ENCODE assay signal across 16 cellular contexts in the genomic region with DNA sequence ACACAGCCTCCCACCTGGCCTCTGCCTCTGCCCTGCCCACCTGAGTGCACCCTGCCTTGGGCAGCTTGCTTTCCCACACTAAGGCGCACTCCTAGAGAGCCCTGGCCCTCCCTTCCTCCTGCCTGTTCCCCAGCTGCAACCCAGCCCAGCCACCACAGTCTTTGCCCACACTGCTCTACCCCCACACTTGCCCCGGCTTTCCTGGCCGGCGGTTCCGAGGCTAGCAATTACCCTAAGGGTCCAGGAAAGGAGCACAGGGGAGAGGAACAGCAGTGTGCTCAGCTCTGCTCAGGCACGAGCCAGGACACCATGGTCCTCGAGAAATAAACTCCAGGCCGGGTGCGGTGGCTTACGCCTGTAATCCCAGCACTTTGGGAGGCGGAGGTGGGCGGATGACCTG.
A peak's percentile ranks its signal among the peaks of the same experiment; 100 is the strongest.
DNase-seq lines count a peak whose midpoint lies in the region; ATAC-seq and TF ChIP-seq lines count a peak whose summit lies in the region.
"Had no signal": no experiment of that assay in that cellular context is flagged by ENCODE, and none has a peak within 500 bp of the region (broad histone marks: within the 10 kb centered on the region; RNA-seq: fewer than 3 reads in every experiment).

No MANE protein-coding gene starts in this region.

- H3K4me1 ChIP-seq in neural progenitor cell = no peaks in the 10 kb centered on the region
- H3K4me1 ChIP-seq: BE2C had no signal

- H3K36me3 Mint-ChIP-seq in chondrocyte (ENCODE audit: low read depth) (no peaks in the 10 kb centered on the region), neural progenitor cell (no peaks in the 10 kb centered on the region)
- no peaks in the 10 kb centered on the region for H3K36me3 Mint-ChIP-seq in stimulated activated effector memory CD8-positive, alpha-beta T cell treated with anti-CD3 and anti-CD28 coated beads, Interleukin-12 subunit alpha, Interleukin-12 subunit beta, amount 100 ng/mL, for 72 hours
- no peaks in the 10 kb centered on the region for H3K36me3 Mint-ChIP-seq in activated naive CD4-positive, alpha-beta T cell treated with anti-CD3 and anti-CD28 coated beads, Interleukin-2, amount 50 U/mL, for 72 hours
- H3K36me3 Mint-ChIP-seq: CD8-positive, alpha-beta T cell had no signal

- H3K79me2 ChIP-seq in neural progenitor cell (ENCODE audit: low read depth) = no peaks in the 10 kb centered on the region

- no peak overlapping the region for H3K9ac ChIP-seq in neural progenitor cell

- H3K4me3 Mint-ChIP-seq in chondrocyte (ENCODE audit: unreplicated experiment) (no peak overlapping the region), neural progenitor cell (no peak overlapping the region)
- H3K4me3 Mint-ChIP-seq in stimulated activated effector memory CD8-positive, alpha-beta T cell treated with anti-CD3 and anti-CD28 coated beads, Interleukin-12 subunit alpha, Interleukin-12 subunit beta, amount 100 ng/mL, for 72 hours = no peak overlapping the region
- H3K4me3 Mint-ChIP-seq: CD8-positive, alpha-beta T cell; HFFc6 had no signal

- no peak overlapping the region for H3K27ac ChIP-seq in neural progenitor cell
- H3K27ac ChIP-seq: C4-2B had no signal

- no peak for TF ChIP-seq CTCF in chondrocyte (IDR thresholded peaks at IDR 0.05)
- TF ChIP-seq CTCF in neural progenitor cell (IDR thresholded peaks at IDR 0.05) = no peak

- H3F3A ChIP-seq in neural progenitor cell (ENCODE audit: low read depth) = no peaks in the 10 kb centered on the region

- peak; percentile 25 for ATAC-seq in stimulated activated effector memory CD8-positive, alpha-beta T cell treated with anti-CD3 and anti-CD28 coated beads, Interleukin-12 subunit alpha, Interleukin-12 subunit beta, amount 100 ng/mL, for 72 hours
- ATAC-seq in activated naive CD4-positive, alpha-beta T cell treated with anti-CD3 and anti-CD28 coated beads, Interleukin-2, amount 50 U/mL, for 72 hours = no peak
- ATAC-seq in GM19397 (IDR thresholded peaks at IDR 0.05; ENCODE audit: unreplicated experiment) = no peak
- ATAC-seq: CD8-positive, alpha-beta T cell had no signal

- H3K27me3 Mint-ChIP-seq in chondrocyte (ENCODE audit: low read depth) = peaks cover 2% of the 10 kb centered on the region
- no peaks in the 10 kb centered on the region for H3K27me3 Mint-ChIP-seq in neural progenitor cell (ENCODE audit: insufficient read depth, low read depth)

- no peak overlapping the region for H2AFZ ChIP-seq in neural progenitor cell (replicated peaks)

- no peak overlapping the region for H3K27ac Mint-ChIP-seq in chondrocyte (ENCODE audit: unreplicated experiment)
- H3K27ac Mint-ChIP-seq in neural progenitor cell = peak overlapping the region; percentile 89
- no peak overlapping the region for H3K27ac Mint-ChIP-seq in stimulated activated effector memory CD8-positive, alpha-beta T cell treated with anti-CD3 and anti-CD28 coated beads, Interleukin-12 subunit alpha, Interleukin-12 subunit beta, amount 100 ng/mL, for 72 hours
- no peak overlapping the region for H3K27ac Mint-ChIP-seq in activated naive CD4-positive, alpha-beta T cell treated with anti-CD3 and anti-CD28 coated beads, Interleukin-2, amount 50 U/mL, for 72 hours
- H3K27ac Mint-ChIP-seq: CD8-positive, alpha-beta T cell; HFFc6 had no signal

- no peaks in the 10 kb centered on the region for H3K9me3 ChIP-seq in neural progenitor cell (ENCODE audit: low read depth)
- H3K9me3 ChIP-seq: BE2C had no signal

- no peaks in the 10 kb centered on the region for H3K27me3 ChIP-seq in neural progenitor cell
- H3K27me3 ChIP-seq: BE2C had no signal

- H3K9me3 Mint-ChIP-seq in chondrocyte (ENCODE audit: low read depth) = peaks cover 3% of the 10 kb centered on the region
- H3K9me3 Mint-ChIP-seq in neural progenitor cell = peaks cover 2% of the 10 kb centered on the region
- H3K9me3 Mint-ChIP-seq in stimulated activated effector memory CD8-positive, alpha-beta T cell treated with anti-CD3 and anti-CD28 coated beads, Interleukin-12 subunit alpha, Interleukin-12 subunit beta, amount 100 ng/mL, for 72 hours = peaks cover 3% of the 10 kb centered on the region
- H3K9me3 Mint-ChIP-seq in activated naive CD4-positive, alpha-beta T cell treated with anti-CD3 and anti-CD28 coated beads, Interleukin-2, amount 50 U/mL, for 72 hours = peaks cover 0 to 7% of the 10 kb centered on the region in 2 donors
- H3K9me3 Mint-ChIP-seq: CD8-positive, alpha-beta T cell had no signal

- H4K20me1 ChIP-seq in neural progenitor cell (ENCODE audit: low read depth) = no peaks in the 10 kb centered on the region

- no peaks in the 10 kb centered on the region for H3K4me1 Mint-ChIP-seq in chondrocyte (ENCODE audit: low read depth)
- peaks cover 10% of the 10 kb centered on the region for H3K4me1 Mint-ChIP-seq in neural progenitor cell
- H3K4me1 Mint-ChIP-seq in stimulated activated effector memory CD8-positive, alpha-beta T cell treated with anti-CD3 and anti-CD28 coated beads, Interleukin-12 subunit alpha, Interleukin-12 subunit beta, amount 100 ng/mL, for 72 hours = no peaks in the 10 kb centered on the region

- DNase-seq in chondrocyte (ENCODE audit: low spot score) (peak; percentile 59), neural progenitor cell (ENCODE audit: low spot score) (no peak), mucosa of gallbladder (ENCODE audit: low spot score) (no peak), UCSD-AML1 (lab: John Stamatoyannopoulos, UW; ENCODE audit: unreplicated experiment) (no peak)
- DNase-seq in stimulated activated effector memory CD8-positive, alpha-beta T cell treated with anti-CD3 and anti-CD28 coated beads, Interleukin-12 subunit alpha, Interleukin-12 subunit beta, amount 100 ng/mL, for 72 hours (ENCODE audit: low spot score in 2 of 2) = no peak
- no peak for DNase-seq in activated naive CD4-positive, alpha-beta T cell treated with anti-CD3 and anti-CD28 coated beads, Interleukin-2, amount 50 U/mL, for 72 hours (ENCODE audit: low spot score in 2 of 2)
- DNase-seq: BE2C; CD8-positive, alpha-beta T cell; COR-L47; DMS153; DMS79 treated with DMSO at 0.1 percent for 48 hours; EL; HCEC 1CT; HFFc6 had no signal

- H3K4me3 ChIP-seq in neural progenitor cell = no peak overlapping the region

- H3K36me3 ChIP-seq in neural progenitor cell = no peaks in the 10 kb centered on the region
- H3K36me3 ChIP-seq: BE2C had no signal

- H3K4me2 ChIP-seq in neural progenitor cell = no peak overlapping the region
